22 cellular contexts compared by ENCODE assay signal in genomic region chr11:13290221-13290980, GRCh38.
"Had no signal": no experiment of that assay in that cellular context is flagged by ENCODE, and none has a peak within 500 bp of the region (broad histone marks: within the 10 kb centered on the region; RNA-seq: fewer than 3 reads in every experiment).

No MANE protein-coding gene starts in this region.

- H3K27me3 Mint-ChIP-seq: activated CD4-positive, alpha-beta T cell treated with anti-CD3 and anti-CD28 coated beads, Interleukin-2, amount 10 ng/mL, durations not matched to agents 7 days and 5 days; activated CD8-positive, alpha-beta memory T cell treated with anti-CD3 and anti-CD28 coated beads, Interleukin-2, amount 10 ng/mL, durations not matched to agents 7 days and 5 days; activated CD8-positive, alpha-beta T cell treated with anti-CD3 and anti-CD28 coated beads for 36 hours; activated naive CD8-positive, alpha-beta T cell treated with anti-CD3 and anti-CD28 coated beads, Interleukin-2, amount 50 U/mL, for 24 hours; dendritic cell treated with granulocyte-macrophage colony-stimulating factor and Interleukin-4, amounts not matched to agents 40 ng/mL and 50 ng/mL, for 4 days; naive thymus-derived CD4-positive, alpha-beta T cell; stimulated activated naive B cell treated with anti-CD40 and anti-IgM and Interleukin-4, amounts not matched to agents 10 μg/mL and 1 μg/mL and 100 μg/mL, for 72 hours had no signal

- H3K4me3 Mint-ChIP-seq: activated CD4-positive, alpha-beta T cell treated with anti-CD3 and anti-CD28 coated beads, Interleukin-2, amount 10 ng/mL, durations not matched to agents 7 days and 5 days; activated CD8-positive, alpha-beta memory T cell treated with anti-CD3 and anti-CD28 coated beads, Interleukin-2, amount 10 ng/mL, durations not matched to agents 7 days and 5 days; activated CD8-positive, alpha-beta T cell treated with anti-CD3 and anti-CD28 coated beads for 36 hours; activated naive CD8-positive, alpha-beta T cell treated with anti-CD3 and anti-CD28 coated beads, Interleukin-2, amount 50 U/mL, for 24 hours; dendritic cell treated with granulocyte-macrophage colony-stimulating factor and Interleukin-4, amounts not matched to agents 40 ng/mL and 50 ng/mL, for 4 days; stimulated activated naive B cell treated with anti-CD40 and anti-IgM and Interleukin-4, amounts not matched to agents 10 μg/mL and 1 μg/mL and 100 μg/mL, for 72 hours; T-helper 1 cell treated with Interleukin-12 subunit alpha and Interleukin-12 subunit beta and Interleukin-4 antibody, amounts not matched to agents 30 μg/mL and 1 μg/mL, for 36 hours had no signal

- H3K27ac ChIP-seq: body of pancreas, hepatocyte, left lung, sigmoid colon, thoracic aorta, upper lobe of left lung had no signal

- H3K27ac Mint-ChIP-seq: activated CD4-positive, alpha-beta T cell treated with anti-CD3 and anti-CD28 coated beads, Interleukin-2, amount 10 ng/mL, durations not matched to agents 7 days and 5 days; activated CD8-positive, alpha-beta memory T cell treated with anti-CD3 and anti-CD28 coated beads, Interleukin-2, amount 10 ng/mL, durations not matched to agents 7 days and 5 days; activated CD8-positive, alpha-beta T cell treated with anti-CD3 and anti-CD28 coated beads for 36 hours; activated naive CD8-positive, alpha-beta T cell treated with anti-CD3 and anti-CD28 coated beads, Interleukin-2, amount 50 U/mL, for 24 hours; dendritic cell treated with granulocyte-macrophage colony-stimulating factor and Interleukin-4, amounts not matched to agents 40 ng/mL and 50 ng/mL, for 4 days; naive thymus-derived CD4-positive, alpha-beta T cell; stimulated activated naive B cell treated with anti-CD40 and anti-IgM and Interleukin-4, amounts not matched to agents 10 μg/mL and 1 μg/mL and 100 μg/mL, for 72 hours; T-helper 1 cell treated with Interleukin-12 subunit alpha and Interleukin-12 subunit beta and Interleukin-4 antibody, amounts not matched to agents 30 μg/mL and 1 μg/mL, for 36 hours had no signal

- H3K9me3 ChIP-seq: body of pancreas, left lung, sigmoid colon, thoracic aorta, upper lobe of left lung had no signal

- ATAC-seq: activated CD8-positive, alpha-beta memory T cell treated with anti-CD3 and anti-CD28 coated beads, Interleukin-2, amount 10 ng/mL, durations not matched to agents 7 days and 5 days; activated CD8-positive, alpha-beta T cell treated with anti-CD3 and anti-CD28 coated beads for 36 hours; activated naive CD8-positive, alpha-beta T cell treated with anti-CD3 and anti-CD28 coated beads, Interleukin-2, amount 50 U/mL, for 24 hours; body of pancreas; left lung; naive thymus-derived CD4-positive, alpha-beta T cell; stimulated activated naive B cell treated with anti-CD40 and anti-IgM and Interleukin-4, amounts not matched to agents 10 μg/mL and 1 μg/mL and 100 μg/mL, for 72 hours had no signal

- H3K36me3 ChIP-seq: left lung, sigmoid colon, thoracic aorta, upper lobe of left lung had no signal

- H3K9me3 Mint-ChIP-seq: activated CD4-positive, alpha-beta T cell treated with anti-CD3 and anti-CD28 coated beads, Interleukin-2, amount 10 ng/mL, durations not matched to agents 7 days and 5 days; activated CD8-positive, alpha-beta T cell treated with anti-CD3 and anti-CD28 coated beads for 36 hours; activated naive CD8-positive, alpha-beta T cell treated with anti-CD3 and anti-CD28 coated beads, Interleukin-2, amount 50 U/mL, for 24 hours; dendritic cell treated with granulocyte-macrophage colony-stimulating factor and Interleukin-4, amounts not matched to agents 40 ng/mL and 50 ng/mL, for 4 days; naive thymus-derived CD4-positive, alpha-beta T cell; stimulated activated naive B cell treated with anti-CD40 and anti-IgM and Interleukin-4, amounts not matched to agents 10 μg/mL and 1 μg/mL and 100 μg/mL, for 72 hours; T-helper 1 cell treated with Interleukin-12 subunit alpha and Interleukin-12 subunit beta and Interleukin-4 antibody, amounts not matched to agents 30 μg/mL and 1 μg/mL, for 36 hours had no signal

- H3K27me3 ChIP-seq: body of pancreas, hepatocyte, left lung, sigmoid colon, upper lobe of left lung had no signal

- DNase-seq: activated CD4-positive, alpha-beta T cell treated with anti-CD3 and anti-CD28 coated beads, Interleukin-2, amount 10 ng/mL, durations not matched to agents 7 days and 5 days; activated CD8-positive, alpha-beta memory T cell treated with anti-CD3 and anti-CD28 coated beads, Interleukin-2, amount 10 ng/mL, durations not matched to agents 7 days and 5 days; activated CD8-positive, alpha-beta T cell treated with anti-CD3 and anti-CD28 coated beads for 36 hours; activated naive CD4-positive, alpha-beta T cell treated with Interleukin-2 at 50 U/mL for 16 hours; activated naive CD8-positive, alpha-beta T cell treated with anti-CD3 and anti-CD28 coated beads, Interleukin-2, amount 50 U/mL, for 24 hours; activated T-cell treated with anti-CD3 and anti-CD28 coated beads for 4 hours; body of pancreas; effector CD8-positive, alpha-beta T cell; foreskin melanocyte; kidney glomerular epithelial cell; left lung; naive thymus-derived CD4-positive, alpha-beta T cell; sigmoid colon; stimulated activated CD4-positive, alpha-beta T cell treated with anti-CD3 and anti-CD28 coated beads, Interleukin-15, amount 100 ng/mL, for 24 hours; stimulated activated naive B cell treated with anti-CD40 and anti-IgM and Interleukin-4, amounts not matched to agents 10 μg/mL and 1 μg/mL and 100 μg/mL, for 72 hours; upper lobe of left lung had no signal

- H3K4me3 ChIP-seq: body of pancreas, hepatocyte, left lung, lung, sigmoid colon, smooth muscle cell, thoracic aorta, upper lobe of left lung had no signal
